In genomic region chr21:26212220-26212619, GRCh38 we compare ENCODE assay signal across 26 cellular contexts. TPM values are rescaled to one million over a fixed set of nuclear protein-coding genes. Genes with fewer than 3 reads are reported as not detected.
A peak's percentile ranks its signal among the peaks of the same experiment; 100 is the strongest.
DNase-seq lines count a peak whose midpoint lies in the region; ATAC-seq and TF ChIP-seq lines count a peak whose summit lies in the region.
"Had no signal": no experiment of that assay in that cellular context is flagged by ENCODE, and none has a peak within 500 bp of the region (broad histone marks: within the 10 kb centered on the region; RNA-seq: fewer than 3 reads in every experiment).

No MANE protein-coding gene starts in this region.

- no peaks in the 10 kb centered on the region for H3F3A ChIP-seq in neural progenitor cell (ENCODE audit: low read depth)

- H3K4me3 Mint-ChIP-seq in WTC11 (no peak overlapping the region), neural progenitor cell (no peak overlapping the region)
- H3K4me3 Mint-ChIP-seq: CD4-positive, CD25-positive, alpha-beta regulatory T cell had no signal

- H3K9ac ChIP-seq in neural progenitor cell (no peak overlapping the region), colonic mucosa (ENCODE audit: low read depth in 2 of 2, low read length in 2 of 2) (no peak overlapping the region)

- peaks cover 8% of the 10 kb centered on the region for H3K36me3 Mint-ChIP-seq in WTC11
- no peaks in the 10 kb centered on the region for H3K36me3 Mint-ChIP-seq in neural progenitor cell
- H3K36me3 Mint-ChIP-seq: CD4-positive, CD25-positive, alpha-beta regulatory T cell had no signal

- ATAC-seq in WTC11 (peak; percentile 91), GM19023 (IDR thresholded peaks at IDR 0.05; ENCODE audit: unreplicated experiment) (no peak)
- ATAC-seq: GM12878, PC-3, Right ventricle myocardium inferior had no signal

- H3K4me1 Mint-ChIP-seq in WTC11: peaks cover 30% of the 10 kb centered on the region
- H3K4me1 Mint-ChIP-seq in neural progenitor cell: no peaks in the 10 kb centered on the region

- H3K9me3 Mint-ChIP-seq in WTC11: peaks cover 13% of the 10 kb centered on the region
- H3K9me3 Mint-ChIP-seq in neural progenitor cell: peaks cover 2% of the 10 kb centered on the region

- H3K27me3 Mint-ChIP-seq in WTC11 (ENCODE audit: low read depth) (no peaks in the 10 kb centered on the region), neural progenitor cell (ENCODE audit: insufficient read depth, low read depth) (no peaks in the 10 kb centered on the region)
- H3K27me3 Mint-ChIP-seq: CD4-positive, CD25-positive, alpha-beta regulatory T cell had no signal

- intact Hi-C loops in colonic mucosa (cut with DNase I): no loop called here

- H3K27ac ChIP-seq in neural progenitor cell (no peak overlapping the region), colonic mucosa (no peak overlapping the region)
- H3K27ac ChIP-seq: SJCRH30 had no signal

- H2AFZ ChIP-seq in neural progenitor cell (replicated peaks): peak overlapping the region; percentile 64

- no peaks in the 10 kb centered on the region for H3K79me2 ChIP-seq in neural progenitor cell (ENCODE audit: low read depth)

- no peaks in the 10 kb centered on the region for H4K20me1 ChIP-seq in neural progenitor cell (ENCODE audit: low read depth)

- TF ChIP-seq CTCF in WTC11 (IDR thresholded peaks at IDR 0.05) (no peak), neural progenitor cell (IDR thresholded peaks at IDR 0.05) (no peak), colonic mucosa (IDR thresholded peaks at IDR 0.05) (no peak)

- POLR2A ChIA-PET in WTC11 (lab: Charles Lee): no interaction called here

- H3K9me3 ChIP-seq in neural progenitor cell (ENCODE audit: low read depth) (no peaks in the 10 kb centered on the region), colonic mucosa (no peaks in the 10 kb centered on the region)
- H3K9me3 ChIP-seq: HAP-1, MG63, SJCRH30 had no signal

- H3K4me3 ChIP-seq in neural progenitor cell (no peak overlapping the region), colonic mucosa (no peak overlapping the region)
- H3K4me3 ChIP-seq: GM12878, HAP-1, MG63, SJCRH30 had no signal

- H3K27me3 ChIP-seq in neural progenitor cell: no peaks in the 10 kb centered on the region
- H3K27me3 ChIP-seq in colonic mucosa: no peaks in the 10 kb centered on the region
- H3K27me3 ChIP-seq: MG63, SJCRH30 had no signal

- DNase-seq in NCI-H748 (lab: John Stamatoyannopoulos, UW; ENCODE audit: unreplicated experiment): peak; percentile 4
- DNase-seq in NCI-H748 treated with DMSO at 0.1 percent for 48 hours (lab: John Stamatoyannopoulos, UW): no peak
- peak; percentile 42 for DNase-seq in WTC11 (ENCODE audit: low spot score)
- no peak for DNase-seq in neural progenitor cell (ENCODE audit: low spot score)
- no peak for DNase-seq in colonic mucosa
- no peak for DNase-seq in C1 segment of cervical spinal cord (lab: John Stamatoyannopoulos, UW)
- DNase-seq: CD4-positive, CD25-positive, alpha-beta regulatory T cell; DMS79; EL; GDM1; IMR-90; KG1; MG63; NCI-H1694 treated with DMSO at 0.1 percent for 48 hours; NCI-H2081; NCI-H2171; NCI-H226; NCI-H510A treated with DMSO at 0.1 percent for 48 hours; NCI-H82; NK-92 treated with Interleukin-12 subunit alpha and Interleukin-12 subunit beta, amount 100 ng/mL, for 24 hours; PC-3; SJCRH30 had no signal

- CTCF ChIA-PET in WTC11 (lab: Charles Lee): no interaction called here

- H3K4me1 ChIP-seq in neural progenitor cell (no peaks in the 10 kb centered on the region), colonic mucosa (no peaks in the 10 kb centered on the region)
- H3K4me1 ChIP-seq: SJCRH30 had no signal

- no peak overlapping the region for H3K4me2 ChIP-seq in neural progenitor cell

- H3K27ac Mint-ChIP-seq in WTC11 (peak overlapping the region; percentile 12; the same call in 1 of the 2 replicates), neural progenitor cell (no peak overlapping the region)
- H3K27ac Mint-ChIP-seq: CD4-positive, CD25-positive, alpha-beta regulatory T cell had no signal

- H3K36me3 ChIP-seq in neural progenitor cell (no peaks in the 10 kb centered on the region), colonic mucosa (no peaks in the 10 kb centered on the region)
- H3K36me3 ChIP-seq: HAP-1, MG63, SJCRH30 had no signal

TF ChIP-seq in WTC11, 78 proteins besides CTCF, POLR2A, EP300 and RAD21 (continues in another document):
- TF ChIP-seq, protein P1, sequence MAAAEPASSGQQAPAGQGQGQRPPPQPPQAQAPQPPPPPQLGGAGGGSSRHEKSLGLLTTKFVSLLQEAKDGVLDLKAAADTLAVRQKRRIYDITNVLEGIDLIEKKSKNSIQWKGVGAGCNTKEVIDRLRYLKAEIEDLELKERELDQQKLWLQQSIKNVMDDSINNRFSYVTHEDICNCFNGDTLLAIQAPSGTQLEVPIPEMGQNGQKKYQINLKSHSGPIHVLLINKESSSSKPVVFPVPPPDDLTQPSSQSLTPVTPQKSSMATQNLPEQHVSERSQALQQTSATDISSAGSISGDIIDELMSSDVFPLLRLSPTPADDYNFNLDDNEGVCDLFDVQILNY (CRISPR knock-in tag; IDR thresholded peaks at IDR 0.05): no peak
- TF ChIP-seq E2F4 (CRISPR knock-in tag; IDR thresholded peaks at IDR 0.05; ENCODE audit: borderline replicate concordance, low read depth) (no peak), SP1 (CRISPR knock-in tag; conservative IDR thresholded peaks at IDR 0.05) (no peak), OVOL2 (CRISPR knock-in tag; IDR thresholded peaks at IDR 0.05; ENCODE audit: borderline replicate concordance) (no peak), ZMAT4 (CRISPR knock-in tag; IDR thresholded peaks at IDR 0.05) (no peak), USF1 (CRISPR knock-in tag; IDR thresholded peaks at IDR 0.05) (no peak), TCF7 (CRISPR knock-in tag; IDR thresholded peaks at IDR 0.05; ENCODE audit: low read depth) (no peak)
- TF ChIP-seq, protein P2, sequence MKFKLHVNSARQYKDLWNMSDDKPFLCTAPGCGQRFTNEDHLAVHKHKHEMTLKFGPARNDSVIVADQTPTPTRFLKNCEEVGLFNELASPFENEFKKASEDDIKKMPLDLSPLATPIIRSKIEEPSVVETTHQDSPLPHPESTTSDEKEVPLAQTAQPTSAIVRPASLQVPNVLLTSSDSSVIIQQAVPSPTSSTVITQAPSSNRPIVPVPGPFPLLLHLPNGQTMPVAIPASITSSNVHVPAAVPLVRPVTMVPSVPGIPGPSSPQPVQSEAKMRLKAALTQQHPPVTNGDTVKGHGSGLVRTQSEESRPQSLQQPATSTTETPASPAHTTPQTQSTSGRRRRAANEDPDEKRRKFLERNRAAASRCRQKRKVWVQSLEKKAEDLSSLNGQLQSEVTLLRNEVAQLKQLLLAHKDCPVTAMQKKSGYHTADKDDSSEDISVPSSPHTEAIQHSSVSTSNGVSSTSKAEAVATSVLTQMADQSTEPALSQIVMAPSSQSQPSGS (CRISPR knock-in tag; IDR thresholded peaks at IDR 0.05; ENCODE audit: borderline replicate concordance, low read depth): no peak
- TF ChIP-seq, protein P3, sequence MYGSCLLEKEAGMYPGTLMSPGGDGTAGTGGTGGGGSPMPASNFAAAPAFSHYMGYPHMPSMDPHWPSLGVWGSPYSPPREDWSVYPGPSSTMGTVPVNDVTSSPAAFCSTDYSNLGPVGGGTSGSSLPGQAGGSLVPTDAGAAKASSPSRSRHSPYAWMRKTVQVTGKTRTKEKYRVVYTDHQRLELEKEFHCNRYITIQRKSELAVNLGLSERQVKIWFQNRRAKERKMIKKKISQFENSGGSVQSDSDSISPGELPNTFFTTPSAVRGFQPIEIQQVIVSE (CRISPR knock-in tag; IDR thresholded peaks at IDR 0.05; ENCODE audit: borderline replicate concordance): no peak

RNA-seq across cellular contexts. Expression of gene APP, which starts 41.6 kb away (rescaled TPM):
- total RNA-seq in WTC11 (2021) (560 to 657 TPM (median 656 TPM) in 3 replicates), neural progenitor cell (ENCODE audit: low replicate concordance) (292 and 306 TPM in 2 replicates), colonic mucosa (100 to 1,000 TPM; 506 to 721 TPM)

Comparison
In these comparisons a context has a peak if more than half of its experiments do, and no peak if none do; other contexts are left out.
1. DNase-seq: peak in NCI-H748 (single experiment) and WTC11 (single experiment); none in NCI-H748 treated with DMSO at 0.1 percent for 48 hours (single experiment), neural progenitor cell (single experiment), colonic mucosa (single experiment) and C1 segment of cervical spinal cord (0 of 14).